In genomic region chr15:55917881-55918296, GRCh38 we compare ENCODE assay signal across 8 cellular contexts.
A peak's percentile ranks its signal among the peaks of the same experiment; 100 is the strongest.
DNase-seq lines count a peak whose midpoint lies in the region; ATAC-seq and TF ChIP-seq lines count a peak whose summit lies in the region.

No MANE protein-coding gene starts in this region.

- H3K9me3 ChIP-seq in SK-N-MC (ENCODE audit: low read depth, low read length) = no peaks in the 10 kb centered on the region

- TF ChIP-seq CTCF in Calu3 (IDR thresholded peaks at IDR 0.05; ENCODE audit: unreplicated experiment) = peak; percentile 55
- TF ChIP-seq CTCF in fibroblast of the aortic adventitia (IDR thresholded peaks at IDR 0.05; ENCODE audit: insufficient read depth, low read length) = peak; percentile 77

- peak; percentile 72 for DNase-seq in Calu3
- DNase-seq in HT1080 (ENCODE audit: low read depth) = peak; percentile 82
- DNase-seq in SK-N-MC (ENCODE audit: low read depth, low spot score) = no peak
- peak; percentile 93 for DNase-seq in fibroblast of the aortic adventitia (ENCODE audit: low read depth)
- peak; percentile 84 for DNase-seq in renal cortical epithelial cell (ENCODE audit: low read depth)

- no TSS peak for BruUV-seq in Calu3 (replicated peaks; lab: Mats Ljungman, UMichigan)

- H3K36me3 Mint-ChIP-seq in Calu3 (ENCODE audit: insufficient read depth, unreplicated experiment) = peaks cover 16% of the 10 kb centered on the region

- H3K9ac ChIP-seq in SK-N-MC (ENCODE audit: insufficient read length) = no peak overlapping the region

- H3K27me3 Mint-ChIP-seq in Calu3 (ENCODE audit: unreplicated experiment) = no peaks in the 10 kb centered on the region

- no peaks in the 10 kb centered on the region for H3K9me3 Mint-ChIP-seq in Calu3 (ENCODE audit: low read depth, unreplicated experiment)

- CTCF ChIA-PET in Calu3 (lab: Charles Lee) = interaction anchor here (0.6 to 1.5 kb wide), 15 partner anchors 10 to 290 kb away, joined by 3 to 23 read pairs (median 4); partner anchors contain the start of gene NEDD4

- H3K4me3 Mint-ChIP-seq in Calu3 (ENCODE audit: low read depth, unreplicated experiment) = no peak overlapping the region

- peak overlapping the region; percentile 55 for H3K27ac Mint-ChIP-seq in Calu3 (ENCODE audit: unreplicated experiment)

- ATAC-seq in GM21825 (IDR thresholded peaks at IDR 0.05; ENCODE audit: unreplicated experiment) = no peak
- no peak for ATAC-seq in GM18511 (IDR thresholded peaks at IDR 0.05; ENCODE audit: unreplicated experiment)
- ATAC-seq in HG03442 (IDR thresholded peaks at IDR 0.05; ENCODE audit: unreplicated experiment) = no peak

- H3K27ac ChIP-seq in SK-N-MC = peak overlapping the region; percentile 60; the same call in 1 of the 2 replicates

- H3K4me1 Mint-ChIP-seq in Calu3 (ENCODE audit: low read depth, unreplicated experiment) = peaks cover 38% of the 10 kb centered on the region

- intact Hi-C loops in Calu3 (cut with micrococcal nuclease; ENCODE audit: unreplicated experiment) = loop anchor here (2.0 to 5.0 kb wide), 5 partner anchors 21 to 269 kb away; partner anchors contain the start of gene NEDD4

- H3K4me3 ChIP-seq in SK-N-MC = peak overlapping the region; percentile 26
- no peak overlapping the region for H3K4me3 ChIP-seq in fibroblast of the aortic adventitia (ENCODE audit: low read depth, low read length)

- H3K36me3 ChIP-seq in SK-N-MC (ENCODE audit: insufficient read depth, low read length) = no peaks in the 10 kb centered on the region
